ENCODE assay signal across 1 cellular context in the genomic region with DNA sequence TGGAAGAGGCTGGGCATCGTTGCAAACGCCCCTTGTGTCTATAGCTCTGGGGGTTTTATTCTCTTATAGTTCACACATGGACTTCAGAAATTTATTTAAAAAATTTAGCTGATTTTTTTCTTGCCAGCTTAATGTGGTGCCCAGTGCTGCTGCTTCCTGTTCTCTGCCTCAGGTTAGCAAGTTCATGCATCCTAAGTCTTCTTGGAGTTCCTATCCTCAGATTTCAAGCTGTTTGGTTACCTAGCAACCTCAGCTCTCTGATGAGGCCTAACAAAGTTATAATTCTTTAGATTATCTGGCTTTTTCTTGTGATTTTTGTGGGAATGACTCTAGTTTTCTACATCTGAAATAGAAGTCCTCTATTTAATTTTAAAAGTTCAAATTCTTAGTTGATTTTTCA.
TF ChIP-seq lines count a peak whose summit lies in the region.

No MANE protein-coding gene starts in this region.

TF ChIP-seq in GM23338, 12 proteins besides CTCF, POLR2A, EP300 and RAD21 (continued from another document):
- TF ChIP-seq, protein P1, sequence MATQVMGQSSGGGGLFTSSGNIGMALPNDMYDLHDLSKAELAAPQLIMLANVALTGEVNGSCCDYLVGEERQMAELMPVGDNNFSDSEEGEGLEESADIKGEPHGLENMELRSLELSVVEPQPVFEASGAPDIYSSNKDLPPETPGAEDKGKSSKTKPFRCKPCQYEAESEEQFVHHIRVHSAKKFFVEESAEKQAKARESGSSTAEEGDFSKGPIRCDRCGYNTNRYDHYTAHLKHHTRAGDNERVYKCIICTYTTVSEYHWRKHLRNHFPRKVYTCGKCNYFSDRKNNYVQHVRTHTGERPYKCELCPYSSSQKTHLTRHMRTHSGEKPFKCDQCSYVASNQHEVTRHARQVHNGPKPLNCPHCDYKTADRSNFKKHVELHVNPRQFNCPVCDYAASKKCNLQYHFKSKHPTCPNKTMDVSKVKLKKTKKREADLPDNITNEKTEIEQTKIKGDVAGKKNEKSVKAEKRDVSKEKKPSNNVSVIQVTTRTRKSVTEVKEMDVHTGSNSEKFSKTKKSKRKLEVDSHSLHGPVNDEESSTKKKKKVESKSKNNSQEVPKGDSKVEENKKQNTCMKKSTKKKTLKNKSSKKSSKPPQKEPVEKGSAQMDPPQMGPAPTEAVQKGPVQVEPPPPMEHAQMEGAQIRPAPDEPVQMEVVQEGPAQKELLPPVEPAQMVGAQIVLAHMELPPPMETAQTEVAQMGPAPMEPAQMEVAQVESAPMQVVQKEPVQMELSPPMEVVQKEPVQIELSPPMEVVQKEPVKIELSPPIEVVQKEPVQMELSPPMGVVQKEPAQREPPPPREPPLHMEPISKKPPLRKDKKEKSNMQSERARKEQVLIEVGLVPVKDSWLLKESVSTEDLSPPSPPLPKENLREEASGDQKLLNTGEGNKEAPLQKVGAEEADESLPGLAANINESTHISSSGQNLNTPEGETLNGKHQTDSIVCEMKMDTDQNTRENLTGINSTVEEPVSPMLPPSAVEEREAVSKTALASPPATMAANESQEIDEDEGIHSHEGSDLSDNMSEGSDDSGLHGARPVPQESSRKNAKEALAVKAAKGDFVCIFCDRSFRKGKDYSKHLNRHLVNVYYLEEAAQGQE (IDR thresholded peaks at IDR 0.05; ENCODE audit: unreplicated experiment): no peak
- TF ChIP-seq ZNF331 (CRISPR knock-in tag; IDR thresholded peaks at IDR 0.05; ENCODE audit: low read depth): no peak
- TF ChIP-seq, protein P2, sequence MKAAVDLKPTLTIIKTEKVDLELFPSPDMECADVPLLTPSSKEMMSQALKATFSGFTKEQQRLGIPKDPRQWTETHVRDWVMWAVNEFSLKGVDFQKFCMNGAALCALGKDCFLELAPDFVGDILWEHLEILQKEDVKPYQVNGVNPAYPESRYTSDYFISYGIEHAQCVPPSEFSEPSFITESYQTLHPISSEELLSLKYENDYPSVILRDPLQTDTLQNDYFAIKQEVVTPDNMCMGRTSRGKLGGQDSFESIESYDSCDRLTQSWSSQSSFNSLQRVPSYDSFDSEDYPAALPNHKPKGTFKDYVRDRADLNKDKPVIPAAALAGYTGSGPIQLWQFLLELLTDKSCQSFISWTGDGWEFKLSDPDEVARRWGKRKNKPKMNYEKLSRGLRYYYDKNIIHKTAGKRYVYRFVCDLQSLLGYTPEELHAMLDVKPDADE (IDR thresholded peaks at IDR 0.05): no peak
- no peak for TF ChIP-seq ZNF114 (CRISPR knock-in tag; IDR thresholded peaks at IDR 0.05)
- TF ChIP-seq NANOG (IDR thresholded peaks at IDR 0.05; ENCODE audit: borderline replicate concordance): no peak
- TF ChIP-seq STAT1 (IDR thresholded peaks at IDR 0.05; ENCODE audit: unreplicated experiment): no peak
